ENCODE assay signal across 1 cellular context in the genomic region with DNA sequence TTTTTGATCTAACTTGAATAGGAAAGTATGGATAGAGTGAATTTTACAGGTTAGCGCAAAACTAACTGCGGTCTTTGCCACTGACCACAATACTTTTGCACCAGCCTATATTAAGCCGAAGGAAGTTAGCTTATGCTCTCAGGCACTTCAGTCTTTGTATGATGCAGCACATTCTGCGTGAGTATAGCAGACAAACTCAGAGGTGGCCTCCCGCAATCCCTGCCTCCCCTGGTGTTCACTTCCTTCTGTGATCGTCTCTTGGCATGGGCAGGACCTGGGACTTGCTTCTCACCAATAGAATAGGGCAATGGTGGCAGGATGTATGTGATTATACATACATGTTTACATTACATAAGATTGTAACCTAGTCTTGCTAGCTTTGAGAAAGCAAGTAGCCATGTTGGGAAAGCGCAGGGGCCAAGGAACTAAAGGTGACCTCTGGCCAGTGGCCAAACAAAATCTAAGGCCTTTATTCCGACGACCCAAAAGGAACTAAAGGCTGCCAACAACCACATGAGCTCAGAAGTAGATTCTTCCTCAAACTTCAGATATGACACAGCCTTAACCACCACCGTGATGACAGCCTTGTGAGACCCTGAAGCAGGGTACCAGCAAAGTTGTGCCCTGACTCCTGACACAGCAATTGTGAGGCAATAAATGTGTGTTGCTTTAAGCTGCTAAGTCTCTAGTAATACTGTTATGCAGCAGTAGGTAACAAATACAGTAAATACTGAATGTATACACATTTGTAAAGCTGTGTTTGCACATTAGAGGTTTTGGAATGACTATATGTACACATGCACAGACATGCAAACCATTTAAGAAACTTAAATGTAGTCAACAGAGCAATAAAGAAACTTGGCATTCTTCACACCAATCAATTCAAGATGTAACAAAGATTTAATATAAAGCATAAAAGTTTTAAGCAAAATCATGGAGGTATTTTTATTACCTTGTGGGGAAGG.
TF ChIP-seq lines count a peak whose summit lies in the region.

No MANE protein-coding gene starts in this region.

TF ChIP-seq in endothelial cell of umbilical vein, 7 proteins besides CTCF, POLR2A, EP300 and RAD21 (continued from another document):
- TF ChIP-seq, protein P1, sequence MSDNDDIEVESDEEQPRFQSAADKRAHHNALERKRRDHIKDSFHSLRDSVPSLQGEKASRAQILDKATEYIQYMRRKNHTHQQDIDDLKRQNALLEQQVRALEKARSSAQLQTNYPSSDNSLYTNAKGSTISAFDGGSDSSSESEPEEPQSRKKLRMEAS (IDR thresholded peaks at IDR 0.05; ENCODE audit: insufficient read depth, insufficient read length), result no peak
- TF ChIP-seq EZH2 (IDR thresholded peaks at IDR 0.05; ENCODE audit: borderline replicate concordance, low read depth, low read length, severe bottlenecking), result no peak
